Comparison of ENCODE assay signal across 8 cellular contexts in the genomic region with DNA sequence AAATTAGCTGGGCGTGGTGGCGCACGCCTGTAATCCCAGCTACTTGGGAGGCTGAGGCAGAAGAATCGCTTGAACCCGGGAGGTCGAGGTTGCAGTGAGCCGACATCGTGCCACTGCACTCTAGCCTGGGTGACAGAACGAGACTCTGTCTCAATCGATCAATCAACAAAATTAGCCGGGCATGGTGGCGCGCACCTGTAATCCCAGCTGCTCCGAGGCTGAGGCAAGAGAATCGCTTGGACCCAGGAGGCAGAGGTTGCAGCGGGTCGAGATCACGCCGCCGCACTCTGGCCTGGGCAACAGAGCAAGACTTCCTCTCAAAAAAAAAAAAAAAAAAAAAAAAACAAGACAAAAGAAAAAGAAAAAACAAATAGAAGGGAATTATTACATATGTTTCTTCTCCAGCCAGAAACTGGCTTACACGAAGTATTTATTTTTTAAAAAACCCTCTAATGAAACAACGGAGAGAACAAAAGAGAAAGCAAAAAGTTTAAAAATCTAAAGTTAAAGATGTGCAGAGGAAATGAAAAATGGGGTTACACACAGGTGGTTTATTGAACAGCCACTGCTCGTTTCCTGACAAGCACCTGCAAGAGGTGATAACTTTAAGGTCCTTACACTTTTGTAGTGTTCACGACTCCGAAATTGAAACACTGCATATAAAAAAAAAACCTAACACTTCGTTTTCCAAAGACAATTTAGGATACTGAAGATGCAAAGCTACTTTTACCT. TPM values are rescaled to one million over a fixed set of nuclear protein-coding genes. Genes with fewer than 3 reads are reported as not detected.
A peak's percentile ranks its signal among the peaks of the same experiment; 100 is the strongest.
DNase-seq lines count a peak whose midpoint lies in the region; ATAC-seq and TF ChIP-seq lines count a peak whose summit lies in the region.

No MANE protein-coding gene starts in this region.

- H4K91ac ChIP-seq in mesenchymal stem cell (ENCODE audit: low read length) = no peak overlapping the region

- TF ChIP-seq CTCF in AG09309 (IDR thresholded peaks at IDR 0.05; ENCODE audit: control insufficient read depth, insufficient read depth, low read depth, low read length, missing control alignments) (no peak), ascending aorta (IDR thresholded peaks at IDR 0.05) (no peak)

- H2BK120ac ChIP-seq in mesenchymal stem cell (ENCODE audit: low read depth, low read length) = no peak overlapping the region

- H3K36me3 ChIP-seq in ascending aorta (no peaks in the 10 kb centered on the region), mesenchymal stem cell (ENCODE audit: control insufficient read depth in 1 of 2, insufficient read depth in 2 of 2, low read depth in 1 of 2, low read length in 2 of 2) (peaks cover 4 to 22% of the 10 kb centered on the region in 2 experiments), aorta (ENCODE audit: control insufficient read depth in 1 of 2, insufficient read depth in 2 of 2, low read length in 1 of 2) (no peaks in the 10 kb centered on the region)

- H3K27ac ChIP-seq in ascending aorta (no peak overlapping the region), mesenchymal stem cell (ENCODE audit: low read length, poor library complexity, severe bottlenecking) (peak overlapping the region; percentile 93), aorta (ENCODE audit: low read depth in 1 of 2, low read length in 2 of 2) (no peak overlapping the region)

- no peak for ATAC-seq in aorta (ENCODE audit: low FRiP score)
- no peak for ATAC-seq in GM18858 (IDR thresholded peaks at IDR 0.05; ENCODE audit: unreplicated experiment)
- no peak for ATAC-seq in HG03108 (IDR thresholded peaks at IDR 0.05; ENCODE audit: unreplicated experiment)

- H3K14ac ChIP-seq in mesenchymal stem cell (ENCODE audit: low read length in 2 of 2) = no peak overlapping the region

- DNase-seq in AG09309 (ENCODE audit: low read depth) (no peak), KBM-7 (peak; percentile 19), ascending aorta (ENCODE audit: low spot score in 2 of 2) (no peak), mesenchymal stem cell (no peak), aorta (no peak), NCI-H1694 (lab: John Stamatoyannopoulos, UW) (no peak)

- H3K9me3 ChIP-seq in ascending aorta (no peaks in the 10 kb centered on the region), mesenchymal stem cell (ENCODE audit: control insufficient read depth, low read length) (peaks cover 2% of the 10 kb centered on the region), aorta (ENCODE audit: control insufficient read depth, low read length) (no peaks in the 10 kb centered on the region)

- H2BK5ac ChIP-seq in mesenchymal stem cell (ENCODE audit: low read depth, low read length, poor library complexity, severe bottlenecking) = no peak overlapping the region

- H3K4me3 ChIP-seq in AG09309 (ENCODE audit: control insufficient read depth, low read depth, low read length) = peak overlapping the region; percentile 99
- peak overlapping the region; percentile 69 to 96 for H3K4me3 ChIP-seq in ascending aorta
- peak overlapping the region in 1 of 2 experiments; percentile 91 for H3K4me3 ChIP-seq in mesenchymal stem cell (ENCODE audit: insufficient read depth in 1 of 2, low read depth in 1 of 2, low read length in 2 of 2)
- peak overlapping the region; percentile 67 to 92 for H3K4me3 ChIP-seq in aorta (ENCODE audit: low read length in 2 of 2)

- in situ Hi-C loops in KBM-7 (cut with MboI; ENCODE audit: low pct_unique_long_range_greater_than_20kb, low sequenced_read_pairs) = no loop called here

- H3K9ac ChIP-seq in mesenchymal stem cell (ENCODE audit: low read length) = peak overlapping the region; percentile 96

- H4K8ac ChIP-seq in mesenchymal stem cell (ENCODE audit: low read length) = no peak overlapping the region

- peaks cover 5% of the 10 kb centered on the region for H3K79me1 ChIP-seq in mesenchymal stem cell (replicated peaks; ENCODE audit: low read length, poor library complexity, severe bottlenecking)

- H2AK5ac ChIP-seq in mesenchymal stem cell (ENCODE audit: low read length, severe bottlenecking) = no peak overlapping the region

- H3K27me3 ChIP-seq in ascending aorta (no peaks in the 10 kb centered on the region), mesenchymal stem cell (ENCODE audit: control insufficient read depth in 1 of 2, insufficient read depth in 1 of 2, low read length in 2 of 2) (no peaks in the 10 kb centered on the region), aorta (ENCODE audit: control insufficient read depth in 1 of 2, insufficient read depth in 2 of 2, low read length in 1 of 2) (no peaks in the 10 kb centered on the region)

- H3K23ac ChIP-seq in mesenchymal stem cell (ENCODE audit: low read length in 2 of 2) = no peak overlapping the region

- H2BK15ac ChIP-seq in mesenchymal stem cell (ENCODE audit: low read depth, poor library complexity, severe bottlenecking) = no peak overlapping the region

- no peak overlapping the region for H3K18ac ChIP-seq in mesenchymal stem cell (ENCODE audit: low read depth in 1 of 2, low read length in 2 of 2)

- H3K4me1 ChIP-seq in ascending aorta (peaks cover 0 to 9% of the 10 kb centered on the region in 2 donors), mesenchymal stem cell (ENCODE audit: control insufficient read depth, insufficient read depth, low read depth, low read length) (peaks cover 4% of the 10 kb centered on the region), aorta (ENCODE audit: control insufficient read depth in 1 of 2, insufficient read depth in 2 of 2, low read length in 2 of 2) (no peaks in the 10 kb centered on the region)

- intact Hi-C loops in ascending aorta (cut with DNase I) = loop anchor here (2.0 to 10.0 kb wide), 4 partner anchors 201 to 1073 kb away; a partner anchor contains a TSS
- intact Hi-C loops in aorta (cut with DNase I) = loop anchor here in 1 of 2 donors (2.0 kb wide), 2 partner anchors 119 to 201 kb away; a partner anchor contains a TSS

- no peak overlapping the region for H2AFZ ChIP-seq in mesenchymal stem cell (ENCODE audit: low read depth, low read length)

- WGBS in mesenchymal stem cell = 92% methylated on average over 17 of the region's 26 CpGs
- 77 to 81% methylated on average over 26 of the region's 26 CpGs for WGBS in aorta, 2 donors

- peak overlapping the region; percentile 81 for H3K4me2 ChIP-seq in mesenchymal stem cell (ENCODE audit: low read length, poor library complexity, severe bottlenecking)

- H2BK12ac ChIP-seq in mesenchymal stem cell (ENCODE audit: low read length in 2 of 2) = no peak overlapping the region

- no peak overlapping the region for H3K4ac ChIP-seq in mesenchymal stem cell (ENCODE audit: low read depth in 1 of 2, low read length in 2 of 2)

RNA-seq across cellular contexts. Expression of a gene that starts 1.4 kb away (rescaled TPM):
- total RNA-seq in ascending aorta (47.1 TPM), aorta (10 to 100 TPM; 29.8 to 43.5 TPM)
- 18.9 TPM for polyA plus RNA-seq in mesenchymal stem cell (2013, experiment 1 of 2)
- polyA plus RNA-seq in mesenchymal stem cell (2013, experiment 2 of 2) = 17.9 TPM
- polyA plus RNA-seq in aorta = 10 to 100 TPM in 1 of 2 donors, 1 to 10 TPM in 1; 5.0 to 10.4 TPM

RNA-seq across cellular contexts. Expression of a gene that starts 35.4 kb away (rescaled TPM):
- total RNA-seq in ascending aorta (12.6 TPM), aorta (10 to 100 TPM; 19.7 to 25.2 TPM)
- polyA plus RNA-seq in mesenchymal stem cell (2013, experiment 1 of 2) = 27.2 TPM
- 28.6 TPM for polyA plus RNA-seq in mesenchymal stem cell (2013, experiment 2 of 2)
- 1 to 10 TPM; 6.5 TPM for polyA plus RNA-seq in aorta
